In the genomic region with DNA sequence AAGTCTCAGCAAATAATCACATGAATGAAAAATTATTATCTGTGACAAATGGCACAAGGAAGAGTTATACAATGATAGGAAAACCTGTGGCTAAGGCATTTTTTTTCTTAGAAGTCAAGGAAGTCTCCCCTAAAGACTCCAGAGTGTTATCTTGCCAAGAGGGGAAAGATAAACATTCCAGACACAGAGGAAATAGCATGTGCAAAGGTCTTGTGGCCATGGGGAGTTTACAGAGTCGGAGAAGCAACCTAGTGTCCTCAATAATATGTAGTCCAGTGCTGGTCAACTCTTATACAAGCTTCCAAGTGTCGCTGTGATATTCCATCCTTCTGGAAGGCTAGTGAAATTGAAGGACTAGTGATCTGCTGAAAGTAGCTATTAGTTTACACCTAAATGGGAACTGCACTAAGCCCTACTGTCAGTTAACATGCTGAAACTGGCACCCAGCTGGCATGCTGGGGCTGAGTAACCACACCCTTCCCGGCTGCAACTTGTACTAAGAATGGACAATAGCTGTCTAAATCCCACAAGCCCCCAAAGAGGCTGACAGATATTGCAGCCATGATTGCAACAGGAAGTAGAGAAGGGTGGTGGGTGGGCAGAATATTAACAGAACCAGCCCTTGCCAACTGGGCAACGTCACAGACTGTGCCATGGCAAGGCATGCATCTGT, we compare ENCODE assay signal across 21 cellular contexts. TPM values are rescaled to one million over a fixed set of nuclear protein-coding genes. Genes with fewer than 3 reads are reported as not detected.
DNase-seq lines count a peak whose midpoint lies in the region; ATAC-seq, FAIRE-seq and TF ChIP-seq lines count a peak whose summit lies in the region.
"Had no signal": no experiment of that assay in that cellular context is flagged by ENCODE, and none has a peak within 500 bp of the region (broad histone marks: within the 10 kb centered on the region; RNA-seq: fewer than 3 reads in every experiment).

No MANE protein-coding gene starts in this region.

- intact Hi-C loops in K562 (cut with micrococcal nuclease): no loop called here
- intact Hi-C loops in left colon (cut with DNase I, micrococcal nuclease): no loop called here
- intact Hi-C loops in transverse colon (cut with DNase I; ENCODE audit: low total_unique reads): no loop called here

- no TSS peak for BruUV-seq in K562 (replicated peaks; lab: Mats Ljungman, UMichigan)

- TF ChIP-seq POLR2A in K562 (conservative IDR thresholded peaks at IDR 0.05) (no peak), transverse colon (IDR thresholded peaks at IDR 0.05) (no peak)

- FAIRE-seq in K562 (lab: Jason Lieb, UNC): no peak
- FAIRE-seq: HepG2 had no signal

- 1% methylated on average over 4 of the region's 4 CpGs for WGBS in K562 (ENCODE audit: insufficient coverage, low coverage, missing lambda C conversion rate)
- WGBS in transverse colon (ENCODE audit: low coverage in 1 of 2), 2 donors: 57 to 70% methylated on average over 3 to 4 of the region's 4 CpGs

- no peaks in the 10 kb centered on the region for H3K9me1 ChIP-seq in K562 (ENCODE audit: control insufficient read depth, insufficient read depth, low read length)

- H3K4me3 ChIP-seq in K562 (no peak overlapping the region), transverse colon (no peak overlapping the region)

- CTCF ChIA-PET in K562 (lab: Yijun Ruan, JAX; ENCODE audit: low intra/inter-chr PET ratio): no interaction called here

- TF ChIP-seq EP300 in K562 (IDR thresholded peaks at IDR 0.05; ENCODE audit: low read length) (no peak), transverse colon (IDR thresholded peaks at IDR 0.05; ENCODE audit: low read depth) (no peak)

- H3K4me1 ChIP-seq in K562 (replicated peaks in 1 of 2; ENCODE audit: control insufficient read depth in 2 of 2, insufficient read depth in 2 of 2, low read length in 2 of 2) (no peaks in the 10 kb centered on the region), transverse colon (peaks cover 0 to 7% (median 0%) of the 10 kb centered on the region in 4 donors)

- TF ChIP-seq CTCF in K562 (IDR thresholded peaks at IDR 0.05 in 2 of 3, conservative IDR thresholded peaks at IDR 0.05 in 1 of 3; ENCODE audit: insufficient read depth in 2 of 3, low read depth in 1 of 3, low read length in 3 of 3): no peak
- no peak for TF ChIP-seq CTCF in transverse colon (IDR thresholded peaks at IDR 0.05)

- no peaks in the 10 kb centered on the region for H3K9me3 ChIP-seq in K562 (replicated peaks; ENCODE audit: control insufficient read depth, insufficient read depth, low read depth, low read length)
- H3K9me3 ChIP-seq in transverse colon: no peaks in the 10 kb centered on the region

- H3K27me3 ChIP-seq in K562 (ENCODE audit: control insufficient read depth in 2 of 2, insufficient read depth in 2 of 2, low read length in 2 of 2) (peaks cover 11 to 21% of the 10 kb centered on the region in 2 experiments; a peak in 4 of 5 replicates), transverse colon (no peaks in the 10 kb centered on the region)

- no peak overlapping the region for H3K9ac ChIP-seq in K562 (ENCODE audit: insufficient read depth in 1 of 2, low read depth in 2 of 2, low read length in 2 of 2)

- POLR2A ChIA-PET in K562 (lab: Yijun Ruan, JAX): interaction anchor here (0.6 to 1.6 kb wide), 2 partner anchors 9 to 134 kb away, joined by 3 to 8 read pairs; no protein-coding TSS in a partner anchor

- H3K4me2 ChIP-seq in K562 (ENCODE audit: insufficient read depth, low read length): no peak overlapping the region

- peak; percentile 63 for DNase-seq in NCI-H69 (lab: John Stamatoyannopoulos, UW)
- no peak for DNase-seq in K562 (ENCODE audit: extremely low read depth in 1 of 4, low spot score in 3 of 4)
- no peak for DNase-seq in left colon
- DNase-seq in transverse colon: peak; percentile 27
- no peak for DNase-seq in ureter (ENCODE audit: low spot score)
- DNase-seq: CD4-positive, CD25-positive, alpha-beta regulatory T cell; DMS79; H7; HFFc6; KBM-7; MM.1S; NCI-H1092; NCI-H146; NCI-H2029; NCI-H345; NCI-H526 had no signal

- H3K36me3 ChIP-seq in K562 (ENCODE audit: control insufficient read depth, insufficient read depth, low read length): no peaks in the 10 kb centered on the region
- H3K36me3 ChIP-seq in transverse colon: no peaks in the 10 kb centered on the region

- no peak for ATAC-seq in K562
- peak; percentile 74 for ATAC-seq in left colon
- no peak for ATAC-seq in HG03097 (IDR thresholded peaks at IDR 0.05; ENCODE audit: low FRiP score, unreplicated experiment)
- ATAC-seq in GM21360 (IDR thresholded peaks at IDR 0.05; ENCODE audit: unreplicated experiment): no peak
- ATAC-seq: HepG2, SK-N-SH treated with all-trans-retinoic acid at 6 μM for 48 hours had no signal

- in situ Hi-C loops in K562 (cut with MboI): no loop called here
- in situ Hi-C loops in transverse colon (cut with MboI; ENCODE audit: low pct_ligation_motif_present in 1 of 4, low pct_unique_long_range_greater_than_20kb in 1 of 4, low sequenced_read_pairs in 3 of 4): no loop called here

- TF ChIP-seq RAD21 in K562 (CRISPR knock-in tag; conservative IDR thresholded peaks at IDR 0.05 in 1 of 2, IDR thresholded peaks at IDR 0.05 in 1 of 2): no peak

- H4K20me1 ChIP-seq in K562 (replicated peaks; ENCODE audit: control insufficient read depth, insufficient read depth, low read length): no peaks in the 10 kb centered on the region

- no peak overlapping the region for H2AFZ ChIP-seq in K562 (ENCODE audit: low read depth, low read length)

- H3K27ac ChIP-seq in K562 (ENCODE audit: extremely low read depth, low read depth, low read length) (no peak overlapping the region), transverse colon (peak overlapping the region in 1 of 4 donors; percentile 42)
- H3K27ac ChIP-seq: HL-60 had no signal

- H3K79me2 ChIP-seq in K562 (ENCODE audit: control insufficient read depth, insufficient read depth, low read length): no peaks in the 10 kb centered on the region

TF ChIP-seq in K562, 482 proteins besides CTCF, POLR2A, EP300 and RAD21:
- TF ChIP-seq RBM25 (IDR thresholded peaks at IDR 0.05; ENCODE audit: low read depth, low read length, severe bottlenecking): peak; percentile 9
- TF ChIP-seq CBX2 (IDR thresholded peaks at IDR 0.05; ENCODE audit: insufficient read depth, low read length, poor library complexity, severe bottlenecking): no peak

RNA-seq across cellular contexts. Expression of a gene that starts 11.5 kb away (rescaled TPM):
- 1.2 and 1.7 TPM in 2 replicates for total RNA-seq in K562 (2011; cell fraction: chromatin; rRNA removed; ENCODE audit: low replicate concordance)
- 1.3 and 2.3 TPM in 2 replicates for total RNA-seq in K562 (2011; cell fraction: nucleolus; rRNA removed)
- total RNA-seq in K562 (2011; cell fraction: nucleoplasm; rRNA removed): 2.4 and 2.6 TPM in 2 replicates
- total RNA-seq in K562 (2014; rRNA removed) (0.98 and 2.5 TPM in 2 replicates), K562 (2014; rRNA removed; fragmentation: Illumina TruSeq; extraction: Trizol) (1.6 and 1.8 TPM in 2 replicates), K562 (2015; rRNA removed; fragmentation: Illumina TruSeq; extraction: Trizol) (1.9 and 2.1 TPM in 2 replicates), K562 (2021) (3.0 TPM in 2 replicates), left colon (100 to 1,000 TPM; 697 to 795 TPM), transverse colon (100 to 1,000 TPM in 3 of 4 donors, 10 to 100 TPM in 1; 82.8 to 493 (median 375) TPM), ureter (172 TPM)
- polyA plus RNA-seq in K562 (2011; rRNA removed) (1.5 and 1.7 TPM in 2 replicates), K562 (2014; fragmentation: Illumina TruSeq; extraction: Trizol) (1.5 and 1.6 TPM in 2 replicates), K562 (2014; fragmentation: Nextera tagmentation; extraction: Ambion mirVana) (1 to 10 TPM in 1 of 2 experiments, under 1 TPM in 1; 0.76 to 1.1 TPM), K562 (2014; rRNA removed) (1.9 and 2.4 TPM in 2 replicates)
- polyA plus RNA-seq in K562 (2011; cell fraction: cytosol; rRNA removed): 0.49 and 0.72 TPM in 2 replicates
- polyA plus RNA-seq in K562 (2011; cell fraction: nucleus; rRNA removed): 0.43 and 0.45 TPM in 2 replicates
- polyA plus RNA-seq in K562 (2012): 2.1 and 3.7 TPM in 2 replicates
- polyA minus RNA-seq in K562 (2011; rRNA and poly(A)+ RNA removed): 2.3 and 2.8 TPM in 2 replicates
- polyA minus RNA-seq in K562 (2011; cell fraction: cytosol; rRNA and poly(A)+ RNA removed): 2.3 and 3.0 TPM in 2 replicates
- polyA minus RNA-seq in K562 (2011; cell fraction: nucleus; rRNA and poly(A)+ RNA removed): 0.94 and 1.00 TPM in 2 replicates

Comparison
In these comparisons a context has a peak if more than half of its experiments do, and no peak if none do; other contexts are left out.
1. DNase-seq: peak in NCI-H69 (single experiment) and transverse colon (single experiment); none in K562 (0 of 4), left colon (0 of 2) and ureter (single experiment).
2. RNA of a gene that starts 11.5 kb away (total RNA-seq): 697 to 795 TPM in left colon, 82.8 to 493 TPM in transverse colon and 172 TPM in ureter (single experiment); 0.98 to 3.0 TPM in K562; every median in the first group is over 10 times any median in the second.